In genomic region chr7:50149364-50149763, GRCh38 we compare ENCODE assay signal across 18 cellular contexts. TPM values are rescaled to one million over a fixed set of nuclear protein-coding genes. Genes with fewer than 3 reads are reported as not detected.
A peak's percentile ranks its signal among the peaks of the same experiment; 100 is the strongest.
DNase-seq lines count a peak whose midpoint lies in the region; ATAC-seq, FAIRE-seq and TF ChIP-seq lines count a peak whose summit lies in the region.
"Had no signal": no experiment of that assay in that cellular context is flagged by ENCODE, and none has a peak within 500 bp of the region (broad histone marks: within the 10 kb centered on the region; RNA-seq: fewer than 3 reads in every experiment).

No MANE protein-coding gene starts in this region.

- peak overlapping the region; percentile 86 to 96 (median 94) for H3K27ac Mint-ChIP-seq in CD4-positive, alpha-beta memory T cell
- peak overlapping the region; percentile 37 for H3K27ac Mint-ChIP-seq in T-helper 2 cell treated with Interferon-gamma antibody and Interleukin-4, amounts not matched to agents 5 μg/mL and 100 μg/mL, for 36 hours
- peak overlapping the region in 1 of 6 donors; percentile 50 for H3K27ac Mint-ChIP-seq in immature natural killer cell
- H3K27ac Mint-ChIP-seq in natural killer cell treated with Interleukin-12 subunit alpha and Interleukin-12 subunit beta and Interleukin-15 and Interleukin-18, amount 100 ng/mL, for 72 hours: no peak overlapping the region
- H3K27ac Mint-ChIP-seq: H9, type B pancreatic cell had no signal

- intact Hi-C loops in CD4-positive, alpha-beta memory T cell (cut with micrococcal nuclease): loop anchor here (2.0 kb wide), 1 partner anchor 15 kb away; no protein-coding TSS in a partner anchor

- FAIRE-seq in GM12892 (lab: Jason Lieb, UNC): peak; percentile 33

- no peaks in the 10 kb centered on the region for H3K36me3 Mint-ChIP-seq in CD4-positive, alpha-beta memory T cell
- H3K36me3 Mint-ChIP-seq in T-helper 2 cell treated with Interferon-gamma antibody and Interleukin-4, amounts not matched to agents 5 μg/mL and 100 μg/mL, for 36 hours (ENCODE audit: low read depth): peaks cover 1% of the 10 kb centered on the region
- no peaks in the 10 kb centered on the region for H3K36me3 Mint-ChIP-seq in immature natural killer cell
- no peaks in the 10 kb centered on the region for H3K36me3 Mint-ChIP-seq in natural killer cell treated with Interleukin-12 subunit alpha and Interleukin-12 subunit beta and Interleukin-15 and Interleukin-18, amount 100 ng/mL, for 72 hours
- H3K36me3 Mint-ChIP-seq: type B pancreatic cell had no signal

- H3K27ac ChIP-seq in CD4-positive, alpha-beta memory T cell (ENCODE audit: low read depth, low read length): peak overlapping the region; percentile 55
- H3K27ac ChIP-seq: C4-2B had no signal

- no peaks in the 10 kb centered on the region for H3K9me3 ChIP-seq in CD4-positive, alpha-beta memory T cell (ENCODE audit: control insufficient read depth in 1 of 2, low read length in 2 of 2)

- no peaks in the 10 kb centered on the region for H3K27me3 ChIP-seq in CD4-positive, alpha-beta memory T cell (ENCODE audit: insufficient read depth, low read length)

- POLR2A ChIA-PET in CD4-positive, alpha-beta memory T cell (lab: Charles Lee; ENCODE audit: partially characterized antibody): interaction anchor here (0.6 to 3.1 kb wide), 7 partner anchors 16 to 214 kb away, joined by 3 to 10 read pairs (median 5); no protein-coding TSS in a partner anchor

- H3K9me3 Mint-ChIP-seq in CD4-positive, alpha-beta memory T cell: no peaks in the 10 kb centered on the region
- H3K9me3 Mint-ChIP-seq in T-helper 2 cell treated with Interferon-gamma antibody and Interleukin-4, amounts not matched to agents 5 μg/mL and 100 μg/mL, for 36 hours: no peaks in the 10 kb centered on the region
- H3K9me3 Mint-ChIP-seq in immature natural killer cell: no peaks in the 10 kb centered on the region
- no peaks in the 10 kb centered on the region for H3K9me3 Mint-ChIP-seq in natural killer cell treated with Interleukin-12 subunit alpha and Interleukin-12 subunit beta and Interleukin-15 and Interleukin-18, amount 100 ng/mL, for 72 hours
- H3K9me3 Mint-ChIP-seq: H9, type B pancreatic cell had no signal

- H3K27me3 Mint-ChIP-seq in CD4-positive, alpha-beta memory T cell: no peaks in the 10 kb centered on the region
- no peaks in the 10 kb centered on the region for H3K27me3 Mint-ChIP-seq in T-helper 2 cell treated with Interferon-gamma antibody and Interleukin-4, amounts not matched to agents 5 μg/mL and 100 μg/mL, for 36 hours (ENCODE audit: low read depth)
- H3K27me3 Mint-ChIP-seq in immature natural killer cell (ENCODE audit: low read depth in 3 of 3): peaks cover 0 to 8% (median 4%) of the 10 kb centered on the region in 3 donors
- peaks cover 0 to 7% of the 10 kb centered on the region in 2 donors for H3K27me3 Mint-ChIP-seq in natural killer cell treated with Interleukin-12 subunit alpha and Interleukin-12 subunit beta and Interleukin-15 and Interleukin-18, amount 100 ng/mL, for 72 hours
- H3K27me3 Mint-ChIP-seq: type B pancreatic cell had no signal

- peak overlapping the region in 6 of 8 donors; percentile 9 to 79 (median 18) for H3K4me3 Mint-ChIP-seq in CD4-positive, alpha-beta memory T cell
- no peak overlapping the region for H3K4me3 Mint-ChIP-seq in T-helper 2 cell treated with Interferon-gamma antibody and Interleukin-4, amounts not matched to agents 5 μg/mL and 100 μg/mL, for 36 hours
- no peak overlapping the region for H3K4me3 Mint-ChIP-seq in immature natural killer cell
- no peak overlapping the region for H3K4me3 Mint-ChIP-seq in natural killer cell treated with Interleukin-12 subunit alpha and Interleukin-12 subunit beta and Interleukin-15 and Interleukin-18, amount 100 ng/mL, for 72 hours
- H3K4me3 Mint-ChIP-seq: H9, type B pancreatic cell had no signal

- no peak for TF ChIP-seq POLR2A in GM12892 (IDR thresholded peaks at IDR 0.05; ENCODE audit: low read depth, low read length)

- ATAC-seq in natural killer cell treated with Interleukin-12 subunit alpha and Interleukin-12 subunit beta and Interleukin-15 and Interleukin-18, amount 100 ng/mL, for 72 hours: no peak

- CTCF ChIA-PET in CD4-positive, alpha-beta memory T cell (lab: Charles Lee; ENCODE audit: partially characterized antibody): interaction anchor here (0.8 to 9.9 kb wide), 8 partner anchors 15 to 269 kb away, joined by 3 to 151 read pairs (median 4); no protein-coding TSS in a partner anchor

- H3K4me1 ChIP-seq in CD4-positive, alpha-beta memory T cell (ENCODE audit: insufficient read depth, low read length): peaks cover 43% of the 10 kb centered on the region

- no peaks in the 10 kb centered on the region for H3K36me3 ChIP-seq in CD4-positive, alpha-beta memory T cell (ENCODE audit: insufficient read depth, low read length)

- H3K4me1 Mint-ChIP-seq in CD4-positive, alpha-beta memory T cell: peaks cover 34 to 62% (median 47%) of the 10 kb centered on the region in 4 donors
- peaks cover 69% of the 10 kb centered on the region for H3K4me1 Mint-ChIP-seq in T-helper 2 cell treated with Interferon-gamma antibody and Interleukin-4, amounts not matched to agents 5 μg/mL and 100 μg/mL, for 36 hours (ENCODE audit: low read depth)
- H3K4me1 Mint-ChIP-seq in immature natural killer cell: peaks cover 0 to 9% of the 10 kb centered on the region in 2 donors
- no peaks in the 10 kb centered on the region for H3K4me1 Mint-ChIP-seq in natural killer cell treated with Interleukin-12 subunit alpha and Interleukin-12 subunit beta and Interleukin-15 and Interleukin-18, amount 100 ng/mL, for 72 hours (ENCODE audit: low read depth in 2 of 2)
- H3K4me1 Mint-ChIP-seq: H9 had no signal

- H3K4me3 ChIP-seq in CD4-positive, alpha-beta memory T cell (ENCODE audit: low read length in 2 of 2): no peak overlapping the region

- DNase-seq in CD4-positive, alpha-beta memory T cell: peak; percentile 26 to 63 (median 48)
- DNase-seq in GM12892 (ENCODE audit: insufficient read length): no peak
- no peak for DNase-seq in T-helper 2 cell treated with Interferon-gamma antibody and Interleukin-4, amounts not matched to agents 5 μg/mL and 100 μg/mL, for 36 hours (ENCODE audit: low spot score)
- peak in 2 of 3 donors; percentile 6 to 12 for DNase-seq in immature natural killer cell
- DNase-seq in NK-92 (lab: John Stamatoyannopoulos, UW; ENCODE audit: unreplicated experiment): no peak
- DNase-seq in OCI-M1 (lab: John Stamatoyannopoulos, UW): no peak
- DNase-seq in natural killer cell treated with Interleukin-12 subunit alpha and Interleukin-12 subunit beta and Interleukin-15 and Interleukin-18, amount 100 ng/mL, for 72 hours (ENCODE audit: low spot score): no peak
- DNase-seq: DMS53, foreskin fibroblast, H9, Karpas-422, NCI-H1105 treated with DMSO at 0.1 percent for 48 hours, NCI-H69, RPMI8226 had no signal

RNA-seq across cellular contexts. Expression of gene ZPBP, which starts 56.3 kb away (rescaled TPM):
- not detected for total RNA-seq in CD4-positive, alpha-beta memory T cell
- polyA plus RNA-seq in CD4-positive, alpha-beta memory T cell: not detected
- polyA plus RNA-seq in GM12892 (2012; ENCODE audit: missing spikeins): not detected
- under 1 TPM in 1 of 3 donors, not detected in 2; 0.28 TPM for polyA plus RNA-seq in immature natural killer cell
- not detected for total RNA-seq in natural killer cell treated with Interleukin-12 subunit alpha and Interleukin-12 subunit beta and Interleukin-15 and Interleukin-18, amount 100 ng/mL, for 72 hours
- total RNA-seq: chondrocyte; H9; T-helper 2 cell treated with Interferon-gamma antibody and Interleukin-4, amounts not matched to agents 100 ng/mL and 5 ng/mL, for 36 hours had no signal

Comparison
In these comparisons a context has a peak if more than half of its experiments do, and no peak if none do; other contexts are left out.
1. DNase-seq: peak in CD4-positive, alpha-beta memory T cell (5 of 5) and immature natural killer cell (2 of 3); none in GM12892 (single experiment), T-helper 2 cell treated with Interferon-gamma antibody and Interleukin-4, amounts not matched to agents 5 μg/mL and 100 μg/mL, for 36 hours (single experiment), NK-92 (single experiment), OCI-M1 (single experiment) and natural killer cell treated with Interleukin-12 subunit alpha and Interleukin-12 subunit beta and Interleukin-15 and Interleukin-18, amount 100 ng/mL, for 72 hours (single experiment).
2. H3K27ac Mint-ChIP-seq: peak in CD4-positive, alpha-beta memory T cell (7 of 7) and T-helper 2 cell treated with Interferon-gamma antibody and Interleukin-4, amounts not matched to agents 5 μg/mL and 100 μg/mL, for 36 hours (single experiment); none in natural killer cell treated with Interleukin-12 subunit alpha and Interleukin-12 subunit beta and Interleukin-15 and Interleukin-18, amount 100 ng/mL, for 72 hours (0 of 2).
3. H3K4me3 Mint-ChIP-seq: peak in CD4-positive, alpha-beta memory T cell (6 of 8); none in T-helper 2 cell treated with Interferon-gamma antibody and Interleukin-4, amounts not matched to agents 5 μg/mL and 100 μg/mL, for 36 hours (single experiment), immature natural killer cell (0 of 5) and natural killer cell treated with Interleukin-12 subunit alpha and Interleukin-12 subunit beta and Interleukin-15 and Interleukin-18, amount 100 ng/mL, for 72 hours (single experiment).